19 cellular contexts compared by ENCODE assay signal in genomic region chr15:48785195-48785594, GRCh38.
"Had no signal": no experiment of that assay in that cellular context is flagged by ENCODE, and none has a peak within 500 bp of the region (broad histone marks: within the 10 kb centered on the region; RNA-seq: fewer than 3 reads in every experiment).

No MANE protein-coding gene starts in this region.

- H3K9me3 ChIP-seq: adrenal gland, mucosa of descending colon had no signal

- H3K27ac Mint-ChIP-seq: activated B cell treated with CpG ODN at 0.5 μM for 24 hours; activated CD4-positive, alpha-beta memory T cell treated with anti-CD3 and anti-CD28 coated beads for 36 hours; activated naive CD4-positive, alpha-beta T cell treated with anti-CD3 and anti-CD28 coated beads, Interleukin-2, amount 50 U/mL, for 72 hours; activated T-helper 1 cell treated with anti-CD3 and anti-CD28 coated beads, Interleukin-12 subunit alpha, Interleukin-12 subunit beta, Interleukin-2, Interleukin-4 antibody, amounts not matched to agents 30 ng/mL and 10 ng/mL and 1 ng/mL, durations not matched to agents 14 hours and 24 hours and 36 hours; memory B cell; neural progenitor cell; stimulated activated naive CD8-positive, alpha-beta T cell treated with anti-CD3 and anti-CD28 coated beads, Interleukin-15, Interleukin-2, amounts not matched to agents 100 ng/mL and 50 ng/mL, for 24 hours; type B pancreatic cell had no signal

- H3K27me3 Mint-ChIP-seq: activated B cell treated with CpG ODN at 0.5 μM for 24 hours; activated CD4-positive, alpha-beta memory T cell treated with anti-CD3 and anti-CD28 coated beads for 36 hours; memory B cell; naive thymus-derived CD4-positive, alpha-beta T cell; stimulated activated naive CD8-positive, alpha-beta T cell treated with anti-CD3 and anti-CD28 coated beads, Interleukin-15, Interleukin-2, amounts not matched to agents 100 ng/mL and 50 ng/mL, for 24 hours; type B pancreatic cell had no signal

- H3K36me3 ChIP-seq: adrenal gland, cardiac muscle cell had no signal

- H3K4me1 Mint-ChIP-seq: activated B cell treated with CpG ODN at 0.5 μM for 24 hours, memory B cell, neural progenitor cell had no signal

- H3K9me3 Mint-ChIP-seq: activated B cell treated with CpG ODN at 0.5 μM for 24 hours; activated CD4-positive, alpha-beta memory T cell treated with anti-CD3 and anti-CD28 coated beads for 36 hours; activated naive CD4-positive, alpha-beta T cell treated with anti-CD3 and anti-CD28 coated beads, Interleukin-2, amount 50 U/mL, for 72 hours; activated T-helper 1 cell treated with anti-CD3 and anti-CD28 coated beads, Interleukin-12 subunit alpha, Interleukin-12 subunit beta, Interleukin-2, Interleukin-4 antibody, amounts not matched to agents 30 ng/mL and 10 ng/mL and 1 ng/mL, durations not matched to agents 14 hours and 24 hours and 36 hours; memory B cell; naive thymus-derived CD4-positive, alpha-beta T cell; neural progenitor cell; stimulated activated naive CD8-positive, alpha-beta T cell treated with anti-CD3 and anti-CD28 coated beads, Interleukin-15, Interleukin-2, amounts not matched to agents 100 ng/mL and 50 ng/mL, for 24 hours; type B pancreatic cell had no signal

- H3K4me1 ChIP-seq: adrenal gland had no signal

- H3K27me3 ChIP-seq: adrenal gland, cardiac muscle cell, neural progenitor cell had no signal

- ATAC-seq: activated naive CD4-positive, alpha-beta T cell treated with anti-CD3 and anti-CD28 coated beads, Interleukin-2, amount 50 U/mL, for 72 hours; mucosa of descending colon; naive thymus-derived CD4-positive, alpha-beta T cell had no signal

- H3K4me3 ChIP-seq: adrenal gland, cardiac muscle cell, mucosa of descending colon, neural progenitor cell had no signal

- H3K27ac ChIP-seq: adrenal gland, cardiac muscle cell, neural progenitor cell had no signal

- DNase-seq: activated B cell treated with CpG ODN at 0.5 μM for 24 hours; activated CD4-positive, alpha-beta memory T cell treated with anti-CD3 and anti-CD28 coated beads for 36 hours; activated CD4-positive, alpha-beta T cell treated with anti-CD3 and anti-CD28 coated beads for 4 hours; activated gamma-delta T cell treated with Interleukin-2 at 50 U/mL for 16 hours; activated T-cell treated with anti-CD3 and anti-CD28 coated beads for 4 hours; adrenal gland; foreskin melanocyte; hypothalamus; islet precursor cell; mucosa of descending colon; naive thymus-derived CD4-positive, alpha-beta T cell; stimulated activated CD4-positive, alpha-beta T cell treated with anti-CD3 and anti-CD28 coated beads, Interleukin-2, amount 100 ng/mL, for 24 hours had no signal

- H3K4me3 Mint-ChIP-seq: activated B cell treated with CpG ODN at 0.5 μM for 24 hours; activated CD4-positive, alpha-beta memory T cell treated with anti-CD3 and anti-CD28 coated beads for 36 hours; activated T-helper 1 cell treated with anti-CD3 and anti-CD28 coated beads, Interleukin-12 subunit alpha, Interleukin-12 subunit beta, Interleukin-2, Interleukin-4 antibody, amounts not matched to agents 30 ng/mL and 10 ng/mL and 1 ng/mL, durations not matched to agents 14 hours and 24 hours and 36 hours; memory B cell; naive thymus-derived CD4-positive, alpha-beta T cell; neural progenitor cell; stimulated activated naive CD8-positive, alpha-beta T cell treated with anti-CD3 and anti-CD28 coated beads, Interleukin-15, Interleukin-2, amounts not matched to agents 100 ng/mL and 50 ng/mL, for 24 hours; type B pancreatic cell had no signal
